In genomic region chr1:226063362-226064167, GRCh38 we compare ENCODE assay signal across 8 cellular contexts. TPM values are rescaled to one million over a fixed set of nuclear protein-coding genes. Genes with fewer than 3 reads are reported as not detected.
A peak's percentile ranks its signal among the peaks of the same experiment; 100 is the strongest.
DNase-seq lines count a peak whose midpoint lies in the region; ATAC-seq, FAIRE-seq and TF ChIP-seq lines count a peak whose summit lies in the region.

No MANE protein-coding gene starts in this region.

- no peak for TF ChIP-seq CTCF in D721Med (IDR thresholded peaks at IDR 0.05; ENCODE audit: insufficient read depth, missing control alignments)

- H3K36me3 Mint-ChIP-seq in activated CD4-positive, alpha-beta T cell treated with anti-CD3 and anti-CD28 coated beads, Interleukin-2, amount 10 ng/mL, durations not matched to agents 7 days and 5 days (ENCODE audit: low read depth), result peaks cover 48% of the 10 kb centered on the region

- DNase-seq in NAMALWA (ENCODE audit: low spot score) (peak; percentile 76), lung microvascular endothelial cell (ENCODE audit: low read depth in 2 of 2) (peak; percentile 58 to 64), D721Med (ENCODE audit: insufficient read length, low spot score) (no peak)
- DNase-seq in activated CD4-positive, alpha-beta T cell treated with anti-CD3 and anti-CD28 coated beads, Interleukin-2, amount 10 ng/mL, durations not matched to agents 7 days and 5 days, result peak; percentile 55
- DNase-seq in stimulated activated CD8-positive, alpha-beta memory T cell treated with anti-CD3 and anti-CD28 coated beads, Interleukin-4, amount 100 ng/mL, for 1 hour (ENCODE audit: low read depth in 2 of 2, low spot score in 1 of 2), result peak; percentile 10 to 21

- no peaks in the 10 kb centered on the region for H3K27me3 ChIP-seq in duodenal mucosa (ENCODE audit: control insufficient read depth in 1 of 2, insufficient read depth in 2 of 2, low read length in 2 of 2)

- POLR2A ChIA-PET in activated CD4-positive, alpha-beta T cell treated with anti-CD3 and anti-CD28 coated beads, Interleukin-2, amount 10 ng/mL, durations not matched to agents 7 days and 5 days (lab: Charles Lee), result interaction anchor here (0.7 to 2.2 kb wide), 2 partner anchors 64 to 769 kb away, joined by 8 to 25 read pairs; partner anchors contain the start of gene SDE2

- H3K4me3 ChIP-seq in duodenal mucosa (ENCODE audit: low read depth in 1 of 2, low read length in 2 of 2), result peak overlapping the region; percentile 90 to 99

- H3K4me1 ChIP-seq in ES-I3 (ENCODE audit: insufficient read depth, low read length) (peaks cover 21% of the 10 kb centered on the region; the same call in 1 of the 2 replicates), duodenal mucosa (ENCODE audit: control insufficient read depth in 1 of 2, insufficient read depth in 2 of 2, low read length in 2 of 2) (peaks cover 38 to 43% of the 10 kb centered on the region in 2 donors)

- no peak for FAIRE-seq in D721Med (lab: Jason Lieb, UNC)

- H3K9me3 Mint-ChIP-seq in activated CD4-positive, alpha-beta T cell treated with anti-CD3 and anti-CD28 coated beads, Interleukin-2, amount 10 ng/mL, durations not matched to agents 7 days and 5 days, result no peaks in the 10 kb centered on the region

- H3K9me3 ChIP-seq in ES-I3 (ENCODE audit: control insufficient read depth, insufficient read depth, low read length), result no peaks in the 10 kb centered on the region
- H3K9me3 ChIP-seq in duodenal mucosa (ENCODE audit: control insufficient read depth in 1 of 2, low read length in 2 of 2), result no peaks in the 10 kb centered on the region

- CTCF ChIA-PET in activated CD4-positive, alpha-beta T cell treated with anti-CD3 and anti-CD28 coated beads, Interleukin-2, amount 10 ng/mL, durations not matched to agents 7 days and 5 days (lab: Charles Lee), result interaction anchor here (0.6 to 2.6 kb wide), 5 partner anchors 21 to 609 kb away, joined by 4 to 10 read pairs (median 5); no protein-coding TSS in a partner anchor

- H3K9ac ChIP-seq in ES-I3 (ENCODE audit: low read depth, low read length) (peak overlapping the region; percentile 99), duodenal mucosa (ENCODE audit: low read depth in 1 of 2, low read length in 2 of 2) (peak overlapping the region; percentile 87 to 99)

- no peaks in the 10 kb centered on the region for H3K27me3 Mint-ChIP-seq in activated CD4-positive, alpha-beta T cell treated with anti-CD3 and anti-CD28 coated beads, Interleukin-2, amount 10 ng/mL, durations not matched to agents 7 days and 5 days

- peaks cover 14% of the 10 kb centered on the region for H3K36me3 ChIP-seq in ES-I3 (ENCODE audit: insufficient read depth, low read length)
- peaks cover 22 to 23% of the 10 kb centered on the region in 2 donors for H3K36me3 ChIP-seq in duodenal mucosa (ENCODE audit: control insufficient read depth in 1 of 2, insufficient read depth in 2 of 2, low read length in 2 of 2)

- peak overlapping the region; percentile 100 for H3K4me3 Mint-ChIP-seq in activated CD4-positive, alpha-beta T cell treated with anti-CD3 and anti-CD28 coated beads, Interleukin-2, amount 10 ng/mL, durations not matched to agents 7 days and 5 days

- H3K27ac ChIP-seq in duodenal mucosa (ENCODE audit: low read depth, low read length), result peak overlapping the region; percentile 99

- H3K27ac Mint-ChIP-seq in activated CD4-positive, alpha-beta T cell treated with anti-CD3 and anti-CD28 coated beads, Interleukin-2, amount 10 ng/mL, durations not matched to agents 7 days and 5 days, result peak overlapping the region; percentile 100

- peak; percentile 9 for ATAC-seq in GM21723 (IDR thresholded peaks at IDR 0.05; ENCODE audit: unreplicated experiment)

- H3K4me1 Mint-ChIP-seq in activated CD4-positive, alpha-beta T cell treated with anti-CD3 and anti-CD28 coated beads, Interleukin-2, amount 10 ng/mL, durations not matched to agents 7 days and 5 days, result peaks cover 49% of the 10 kb centered on the region

RNA-seq across cellular contexts. Expression of gene H3-3A, which starts 1.0 kb away (rescaled TPM):
- total RNA-seq in activated CD4-positive, alpha-beta T cell treated with anti-CD3 and anti-CD28 coated beads, Interleukin-2, amount 10 ng/mL, durations not matched to agents 7 days and 5 days, result 100 to 1,000 TPM; 651 to 657 TPM
- total RNA-seq in lung microvascular endothelial cell, result 200 and 336 TPM in 2 replicates
